24 cellular contexts compared by ENCODE assay signal in the genomic region with DNA sequence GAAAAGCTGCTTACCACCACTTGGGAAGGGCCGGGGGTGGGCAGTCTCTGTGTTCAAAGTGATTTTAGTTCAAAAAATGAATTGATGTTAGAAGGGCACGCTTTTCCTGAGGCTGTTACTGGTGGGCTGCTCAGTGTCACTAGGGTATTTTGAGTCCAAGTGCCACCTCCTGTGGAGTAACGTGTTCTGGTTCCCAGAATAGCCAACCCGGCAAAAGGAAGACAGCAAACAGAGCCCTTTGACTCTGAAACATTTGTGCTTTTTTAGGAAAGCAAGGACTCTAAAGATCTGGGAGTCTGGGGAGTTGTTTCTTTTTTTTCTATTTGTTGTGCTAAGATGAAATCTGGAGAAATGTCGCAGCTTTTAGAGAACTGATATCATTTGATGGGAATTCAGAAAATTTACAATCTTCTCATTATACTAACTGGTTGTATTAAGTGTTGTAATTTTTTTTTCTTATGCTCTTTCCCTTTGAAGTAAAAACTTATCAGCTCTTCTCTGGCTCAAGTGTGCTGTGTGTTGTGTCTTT.
"Had no signal": no experiment of that assay in that cellular context is flagged by ENCODE, and none has a peak within 500 bp of the region (broad histone marks: within the 10 kb centered on the region; RNA-seq: fewer than 3 reads in every experiment).

No MANE protein-coding gene starts in this region.

- H3K9me3 ChIP-seq: left lung, ovary, psoas muscle, right atrium auricular region, SJSA1, stomach, testis, upper lobe of right lung had no signal

- H3K4me3 Mint-ChIP-seq: activated naive CD8-positive, alpha-beta T cell treated with anti-CD3 and anti-CD28 coated beads for 36 hours; neural crest cell; stimulated activated memory B cell treated with anti-CD40 and anti-IgM and Interleukin-4, amounts not matched to agents 10 μg/mL and 1 μg/mL and 100 μg/mL, for 72 hours; T-helper 17 cell had no signal

- ATAC-seq: psoas muscle, T-helper 17 cell had no signal

- H3K27ac Mint-ChIP-seq: activated naive CD8-positive, alpha-beta T cell treated with anti-CD3 and anti-CD28 coated beads for 36 hours; stimulated activated memory B cell treated with anti-CD40 and anti-IgM and Interleukin-4, amounts not matched to agents 10 μg/mL and 1 μg/mL and 100 μg/mL, for 72 hours; T-helper 17 cell had no signal

- H3K9me3 Mint-ChIP-seq: activated naive CD8-positive, alpha-beta T cell treated with anti-CD3 and anti-CD28 coated beads for 36 hours; neural crest cell; stimulated activated memory B cell treated with anti-CD40 and anti-IgM and Interleukin-4, amounts not matched to agents 10 μg/mL and 1 μg/mL and 100 μg/mL, for 72 hours had no signal

- H3K27me3 ChIP-seq: left lung, ovary, right atrium auricular region, SJSA1, stomach, testis, upper lobe of right lung had no signal

- H3K27me3 Mint-ChIP-seq: stimulated activated memory B cell treated with anti-CD40 and anti-IgM and Interleukin-4, amounts not matched to agents 10 μg/mL and 1 μg/mL and 100 μg/mL, for 72 hours had no signal

- DNase-seq: activated CD4-positive, alpha-beta T cell treated with anti-CD3 and anti-CD28 coated beads for 4 hours; activated CD4-positive, alpha-beta T cell treated with anti-CD3 and anti-CD28 coated beads, Interleukin-2, amount 50 U/mL, for 48 hours; activated CD4-positive, CD25-positive, alpha-beta regulatory T cell; activated naive CD4-positive, alpha-beta T cell treated with Interleukin-2 at 50 U/mL for 16 hours; activated naive CD8-positive, alpha-beta T cell treated with anti-CD3 and anti-CD28 coated beads for 36 hours; activated T-cell treated with anti-CD3 and anti-CD28 coated beads, Interleukin-2, amount 50 U/mL, for 48 hours; dermis blood vessel endothelial cell; effector CD8-positive, alpha-beta T cell; foreskin melanocyte; kidney glomerular epithelial cell; left lung; psoas muscle; stimulated activated CD4-positive, alpha-beta T cell treated with anti-CD3 and anti-CD28 coated beads, Interleukin-15, amount 100 ng/mL, for 24 hours; stomach; SW 1271; T-helper 17 cell; upper lobe of right lung had no signal

- H3K36me3 ChIP-seq: left lung, ovary, right atrium auricular region, SJSA1, stomach, upper lobe of right lung had no signal

- H3K36me3 Mint-ChIP-seq: activated naive CD8-positive, alpha-beta T cell treated with anti-CD3 and anti-CD28 coated beads for 36 hours; stimulated activated memory B cell treated with anti-CD40 and anti-IgM and Interleukin-4, amounts not matched to agents 10 μg/mL and 1 μg/mL and 100 μg/mL, for 72 hours had no signal

- H3K4me1 Mint-ChIP-seq: activated naive CD8-positive, alpha-beta T cell treated with anti-CD3 and anti-CD28 coated beads for 36 hours; neural crest cell; stimulated activated memory B cell treated with anti-CD40 and anti-IgM and Interleukin-4, amounts not matched to agents 10 μg/mL and 1 μg/mL and 100 μg/mL, for 72 hours had no signal

- H3K4me1 ChIP-seq: left lung, psoas muscle, right atrium auricular region, SJSA1, testis, upper lobe of right lung had no signal

- H3K27ac ChIP-seq: left lung, psoas muscle, right atrium auricular region, SJSA1, skin epidermis, upper lobe of right lung had no signal

- H3K4me3 ChIP-seq: left lung, ovary, psoas muscle, right atrium auricular region, SJSA1, skin epidermis, stomach, testis, upper lobe of right lung had no signal
